Comparison of ENCODE assay signal across 12 cellular contexts in genomic region chr3:43523454-43524053, GRCh38.
DNase-seq lines count a peak whose midpoint lies in the region; ATAC-seq and TF ChIP-seq lines count a peak whose summit lies in the region.
"Had no signal": no experiment of that assay in that cellular context is flagged by ENCODE, and none has a peak within 500 bp of the region (broad histone marks: within the 10 kb centered on the region; RNA-seq: fewer than 3 reads in every experiment).

No MANE protein-coding gene starts in this region.

- H3K9me3 ChIP-seq in gastrocnemius medialis (no peaks in the 10 kb centered on the region), colonic mucosa (no peaks in the 10 kb centered on the region), upper lobe of right lung (no peaks in the 10 kb centered on the region)

- ATAC-seq in GM18517 (IDR thresholded peaks at IDR 0.05; ENCODE audit: unreplicated experiment) (peak; percentile 91), GM21447 (IDR thresholded peaks at IDR 0.05; ENCODE audit: unreplicated experiment) (peak; percentile 88), HG03196 (IDR thresholded peaks at IDR 0.05; ENCODE audit: unreplicated experiment) (peak; percentile 88), gastrocnemius medialis (no peak), upper lobe of right lung (no peak)
- ATAC-seq: heart left ventricle had no signal

- H3K27me3 ChIP-seq in gastrocnemius medialis (no peaks in the 10 kb centered on the region), colonic mucosa (no peaks in the 10 kb centered on the region), upper lobe of right lung (no peaks in the 10 kb centered on the region)
- H3K27me3 ChIP-seq: heart left ventricle had no signal

- no peak overlapping the region for H3K9ac ChIP-seq in colonic mucosa (ENCODE audit: low read depth in 2 of 2, low read length in 2 of 2)

- intact Hi-C loops in gastrocnemius medialis (cut with DNase I; ENCODE audit: low total_unique reads) (no loop called here), colonic mucosa (cut with DNase I) (no loop called here), upper lobe of right lung (cut with DNase I) (no loop called here)

- H3K36me3 ChIP-seq in gastrocnemius medialis (no peaks in the 10 kb centered on the region), colonic mucosa (no peaks in the 10 kb centered on the region), upper lobe of right lung (no peaks in the 10 kb centered on the region)

- in situ Hi-C loops in gastrocnemius medialis (cut with MboI; ENCODE audit: low sequenced_read_pairs in 4 of 4): loop anchor here in 3 of 4 donors (25.0 kb wide), 1 partner anchor 561 kb away; no protein-coding TSS in a partner anchor

- H3K27ac ChIP-seq in gastrocnemius medialis (no peak overlapping the region), colonic mucosa (no peak overlapping the region), upper lobe of right lung (no peak overlapping the region)
- H3K27ac ChIP-seq: heart left ventricle had no signal

- H3K4me1 ChIP-seq in gastrocnemius medialis (no peaks in the 10 kb centered on the region), colonic mucosa (no peaks in the 10 kb centered on the region), upper lobe of right lung (no peaks in the 10 kb centered on the region)

- no peak for TF ChIP-seq CTCF in gastrocnemius medialis (IDR thresholded peaks at IDR 0.05 in 4 of 5, conservative IDR thresholded peaks at IDR 0.05 in 1 of 5)
- no peak for TF ChIP-seq CTCF in colonic mucosa (IDR thresholded peaks at IDR 0.05)
- no peak for TF ChIP-seq CTCF in upper lobe of right lung (IDR thresholded peaks at IDR 0.05)

- no peak for TF ChIP-seq POLR2A in gastrocnemius medialis (IDR thresholded peaks at IDR 0.05)

- DNase-seq in dermis blood vessel endothelial cell (peak; percentile 31), gastrocnemius medialis (no peak), colonic mucosa (no peak), upper lobe of right lung (no peak)
- DNase-seq in activated effector memory CD4-positive, alpha-beta T cell treated with Interleukin-2 at 50 U/mL for 16 hours: no peak
- DNase-seq: DND-41, heart left ventricle, NCI-H2171, nucleus accumbens had no signal

- no peak overlapping the region for H3K4me3 ChIP-seq in gastrocnemius medialis
- H3K4me3 ChIP-seq in colonic mucosa: no peak overlapping the region
- H3K4me3 ChIP-seq in upper lobe of right lung: no peak overlapping the region
- H3K4me3 ChIP-seq: heart left ventricle had no signal

Comparison
In these comparisons a context has a peak if more than half of its experiments do, and no peak if none do; other contexts are left out.
1. ATAC-seq: peak in GM18517 (single experiment), GM21447 (single experiment) and HG03196 (single experiment); none in gastrocnemius medialis (0 of 2) and upper lobe of right lung (single experiment).